Comparison of ENCODE assay signal across 8 cellular contexts in the genomic region with DNA sequence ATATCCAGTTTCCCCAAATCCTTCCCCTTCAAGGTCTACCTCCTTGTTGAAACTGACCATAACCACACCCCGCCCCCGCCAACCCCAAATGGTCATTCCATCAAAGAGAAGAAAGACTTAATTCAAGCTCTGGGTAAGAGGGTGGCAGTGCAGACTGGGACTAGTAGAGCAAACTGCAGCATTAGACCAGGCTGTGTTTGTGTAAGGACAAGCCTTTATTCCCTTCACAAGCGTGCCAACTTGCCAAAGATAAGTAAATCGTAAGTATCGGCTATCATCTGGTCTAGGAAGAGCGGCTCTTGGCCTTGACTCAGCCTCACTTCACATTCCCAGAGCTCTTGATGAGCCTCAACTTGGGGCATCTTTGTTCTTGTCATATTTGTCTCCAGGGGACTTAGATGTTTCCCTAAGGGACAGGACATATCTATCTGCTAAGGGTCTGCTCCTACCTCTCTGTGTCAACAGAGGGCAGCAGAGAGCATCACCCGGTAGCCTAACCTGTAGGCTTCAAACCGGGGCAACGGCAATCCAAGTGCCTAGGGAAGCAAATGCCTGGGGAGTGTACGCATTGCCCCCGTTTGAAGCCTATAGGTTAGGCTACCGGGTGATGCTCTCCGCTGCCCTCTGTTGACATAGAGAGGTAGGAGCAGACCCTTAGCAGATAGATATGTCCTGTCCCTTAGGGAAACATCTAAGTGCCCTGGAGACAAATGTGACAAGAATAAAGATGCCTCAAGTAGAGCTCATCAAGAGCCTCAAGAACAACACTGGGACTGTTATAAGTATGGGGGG. TPM values are rescaled to one million over a fixed set of nuclear protein-coding genes. Genes with fewer than 3 reads are reported as not detected.
DNase-seq lines count a peak whose midpoint lies in the region; ATAC-seq, FAIRE-seq and TF ChIP-seq lines count a peak whose summit lies in the region.

No MANE protein-coding gene starts in this region.

- H3K27me3 Mint-ChIP-seq in T-helper 2 cell treated with Interferon-gamma antibody and Interleukin-4, amounts not matched to agents 5 μg/mL and 100 μg/mL, for 36 hours (ENCODE audit: low read depth): peaks cover 27% of the 10 kb centered on the region

- H3K4me2 ChIP-seq in K562 (ENCODE audit: insufficient read depth, low read length): no peak overlapping the region

- H3K27ac ChIP-seq in K562 (ENCODE audit: extremely low read depth, low read depth, low read length) (no peak overlapping the region), kidney (ENCODE audit: low read depth in 2 of 2, low read length in 2 of 2) (no peak overlapping the region)

- WGBS in K562 (ENCODE audit: insufficient coverage, low coverage, missing lambda C conversion rate): 31% methylated on average over 13 of the region's 13 CpGs

- no peaks in the 10 kb centered on the region for H3K9me3 Mint-ChIP-seq in T-helper 2 cell treated with Interferon-gamma antibody and Interleukin-4, amounts not matched to agents 5 μg/mL and 100 μg/mL, for 36 hours

- peaks cover 0 to 5% of the 10 kb centered on the region in 2 experiments; a peak in 1 of 5 replicates for H3K27me3 ChIP-seq in K562 (ENCODE audit: control insufficient read depth in 2 of 2, insufficient read depth in 2 of 2, low read length in 2 of 2)

- intact Hi-C loops in K562 (cut with micrococcal nuclease): loop anchor here (5.0 kb wide), 1 partner anchor 203 kb away; no protein-coding TSS in a partner anchor
- intact Hi-C loops in kidney (cut with DNase I): no loop called here

- H3K4me3 ChIP-seq in K562 (no peak overlapping the region), kidney (ENCODE audit: low read length in 2 of 2) (no peak overlapping the region)

- TF ChIP-seq CTCF in K562 (IDR thresholded peaks at IDR 0.05 in 2 of 3, conservative IDR thresholded peaks at IDR 0.05 in 1 of 3; ENCODE audit: insufficient read depth in 2 of 3, low read depth in 1 of 3, low read length in 3 of 3): peak; percentile 70 to 82 (median 76)
- TF ChIP-seq CTCF in kidney (IDR thresholded peaks at IDR 0.05; ENCODE audit: borderline replicate concordance, extremely low read depth, insufficient read depth): peak; percentile 60

- H3K79me2 ChIP-seq in K562 (ENCODE audit: control insufficient read depth, insufficient read depth, low read length): no peaks in the 10 kb centered on the region

- TF ChIP-seq RAD21 in K562 (CRISPR knock-in tag; conservative IDR thresholded peaks at IDR 0.05 in 1 of 2, IDR thresholded peaks at IDR 0.05 in 1 of 2): peak; percentile 40 to 71

- no peak overlapping the region for H3K4me3 Mint-ChIP-seq in T-helper 2 cell treated with Interferon-gamma antibody and Interleukin-4, amounts not matched to agents 5 μg/mL and 100 μg/mL, for 36 hours

- no peaks in the 10 kb centered on the region for H3K36me3 ChIP-seq in K562 (ENCODE audit: control insufficient read depth, insufficient read depth, low read length)
- H3K36me3 ChIP-seq in kidney (ENCODE audit: control insufficient read depth in 1 of 2, insufficient read depth in 2 of 2, low read length in 2 of 2): no peaks in the 10 kb centered on the region

- no peak for TF ChIP-seq EP300 in K562 (IDR thresholded peaks at IDR 0.05; ENCODE audit: low read length)

- H4K20me1 ChIP-seq in K562 (replicated peaks; ENCODE audit: control insufficient read depth, insufficient read depth, low read length): no peaks in the 10 kb centered on the region

- BruUV-seq in K562 (replicated peaks; lab: Mats Ljungman, UMichigan): no TSS peak

- DNase-seq in AG08395 (ENCODE audit: low spot score) (peak; percentile 34), NCI-H2029 treated with DMSO at 0.1 percent for 48 hours (lab: John Stamatoyannopoulos, UW) (peak; percentile 75), K562 (ENCODE audit: extremely low read depth in 1 of 4, low spot score in 3 of 4) (peak; percentile 68 to 87 (median 72)), kidney (no peak)
- peak; percentile 71 for DNase-seq in T-helper 2 cell treated with Interferon-gamma antibody and Interleukin-4, amounts not matched to agents 5 μg/mL and 100 μg/mL, for 36 hours (ENCODE audit: low spot score)
- DNase-seq in stimulated activated CD4-positive, alpha-beta T cell treated with anti-CD3 and anti-CD28 coated beads, Interleukin-4, amount 100 ng/mL, for 4 hours: peak; percentile 59 to 60

- POLR2A ChIA-PET in K562 (lab: Yijun Ruan, JAX): no interaction called here

- H3K4me1 Mint-ChIP-seq in T-helper 2 cell treated with Interferon-gamma antibody and Interleukin-4, amounts not matched to agents 5 μg/mL and 100 μg/mL, for 36 hours (ENCODE audit: low read depth): no peaks in the 10 kb centered on the region

- H3K9ac ChIP-seq in K562 (ENCODE audit: insufficient read depth in 1 of 2, low read depth in 2 of 2, low read length in 2 of 2) (no peak overlapping the region), kidney (ENCODE audit: low read length in 2 of 2) (no peak overlapping the region)

- ATAC-seq in GM18868 (IDR thresholded peaks at IDR 0.05; ENCODE audit: unreplicated experiment): peak; percentile 99
- ATAC-seq in HG03060 (IDR thresholded peaks at IDR 0.05; ENCODE audit: low read depth, unreplicated experiment): peak; percentile 97
- ATAC-seq in K562: peak; percentile 99

- no peak overlapping the region for H2AFZ ChIP-seq in K562 (ENCODE audit: low read depth, low read length)

- no peak for TF ChIP-seq POLR2A in K562 (conservative IDR thresholded peaks at IDR 0.05)

- no peaks in the 10 kb centered on the region for H3K9me3 ChIP-seq in K562 (replicated peaks; ENCODE audit: control insufficient read depth, insufficient read depth, low read depth, low read length)
- H3K9me3 ChIP-seq in kidney (ENCODE audit: control insufficient read depth in 1 of 2, low read length in 2 of 2): no peaks in the 10 kb centered on the region

- no peaks in the 10 kb centered on the region for H3K4me1 ChIP-seq in K562 (replicated peaks in 1 of 2; ENCODE audit: control insufficient read depth in 2 of 2, insufficient read depth in 2 of 2, low read length in 2 of 2)
- no peaks in the 10 kb centered on the region for H3K4me1 ChIP-seq in kidney (ENCODE audit: control insufficient read depth in 1 of 2, insufficient read depth in 1 of 2, low read depth in 1 of 2, low read length in 2 of 2)

- CTCF ChIA-PET in K562 (lab: Yijun Ruan, JAX; ENCODE audit: low intra/inter-chr PET ratio): interaction anchor here (0.6 to 0.8 kb wide), 2 partner anchors 74 to 222 kb away, joined by 3 read pairs; no protein-coding TSS in a partner anchor

- in situ Hi-C loops in K562 (cut with MboI): no loop called here

- H3K27ac Mint-ChIP-seq in T-helper 2 cell treated with Interferon-gamma antibody and Interleukin-4, amounts not matched to agents 5 μg/mL and 100 μg/mL, for 36 hours: no peak overlapping the region

- FAIRE-seq in K562 (lab: Jason Lieb, UNC) (peak; percentile 94), kidney (lab: Jason Lieb, UNC) (no peak)

- H3K9me1 ChIP-seq in K562 (ENCODE audit: control insufficient read depth, insufficient read depth, low read length): no peaks in the 10 kb centered on the region

- H3K36me3 Mint-ChIP-seq in T-helper 2 cell treated with Interferon-gamma antibody and Interleukin-4, amounts not matched to agents 5 μg/mL and 100 μg/mL, for 36 hours (ENCODE audit: low read depth): no peaks in the 10 kb centered on the region

TF ChIP-seq in K562, 482 proteins besides CTCF, POLR2A, EP300 and RAD21 (continues in another document):
- no peak for TF ChIP-seq RBM39 (optimal IDR thresholded peaks at IDR 0.05; ENCODE audit: low read depth, low read length)
- no peak for TF ChIP-seq ZNF41 (CRISPR knock-in tag; conservative IDR thresholded peaks at IDR 0.05)
- TF ChIP-seq KLF16 (IDR thresholded peaks at IDR 0.05): 0 out of 2 replicates have a peak, but pooled peaks have one; percentile 22
- no peak for TF ChIP-seq CBX8 (IDR thresholded peaks at IDR 0.05; ENCODE audit: borderline replicate concordance, extremely low read depth, low read depth, low read length, poor library complexity, severe bottlenecking)
- TF ChIP-seq JUND (IDR thresholded peaks at IDR 0.05; ENCODE audit: borderline replicate concordance, low read depth, low read length): 0 out of 2 replicates have a peak, but pooled peaks have one; percentile 13
- no peak for TF ChIP-seq JUND (tag; IDR thresholded peaks at IDR 0.05; ENCODE audit: borderline replicate concordance, low read depth, low read length)
- TF ChIP-seq ETV5 (CRISPR knock-in tag; IDR thresholded peaks at IDR 0.05; ENCODE audit: low read depth): no peak
- peak in 1 of 2 experiments; percentile 45; a peak in 1 of 4 replicates for TF ChIP-seq RCOR1 (IDR thresholded peaks at IDR 0.05; ENCODE audit: borderline replicate concordance in 1 of 2, low read depth in 2 of 2, low read length in 2 of 2)
- no peak for TF ChIP-seq ZBTB1 (CRISPR knock-in tag; IDR thresholded peaks at IDR 0.05; ENCODE audit: borderline replicate concordance, low read depth)
- no peak for TF ChIP-seq GTF2E2 (tag; IDR thresholded peaks at IDR 0.05)

RNA-seq across cellular contexts. Expression of gene MAP3K13, which starts 8.9 kb away (rescaled TPM):
- 1.4 and 2.4 TPM in 2 replicates for total RNA-seq in K562 (2011; cell fraction: chromatin; rRNA removed; ENCODE audit: low replicate concordance)
- total RNA-seq in K562 (2011; cell fraction: nucleolus; rRNA removed): 0.33 and 0.53 TPM in 2 replicates
- 0.44 and 0.92 TPM in 2 replicates for total RNA-seq in K562 (2011; cell fraction: nucleoplasm; rRNA removed)
- total RNA-seq in K562 (2014; rRNA removed) (not detected in 2 replicates), K562 (2014; rRNA removed; fragmentation: Illumina TruSeq; extraction: Trizol) (0.03 and 0.15 TPM in 2 replicates), K562 (2015; rRNA removed; fragmentation: Illumina TruSeq; extraction: Trizol) (0.04 TPM in 1 of 2 replicates, not detected in the other), K562 (2021) (0.20 and 0.98 TPM in 2 replicates), kidney (44.1 TPM)
- polyA plus RNA-seq in K562 (2011; rRNA removed) (0.14 and 0.32 TPM in 2 replicates), K562 (2014; fragmentation: Illumina TruSeq; extraction: Trizol) (0.13 TPM in 1 of 2 replicates, not detected in the other), K562 (2014; fragmentation: Nextera tagmentation; extraction: Ambion mirVana) (under 1 TPM; 0.13 to 0.20 TPM), K562 (2014; rRNA removed) (not detected in 2 replicates), kidney (ENCODE audit: insufficient read depth, low read depth, low replicate concordance) (33.0 TPM)
- polyA plus RNA-seq in K562 (2011; cell fraction: cytosol; rRNA removed): 0.06 and 0.40 TPM in 2 replicates
- 0.09 and 0.48 TPM in 2 replicates for polyA plus RNA-seq in K562 (2011; cell fraction: nucleus; rRNA removed)
- 0.25 and 0.69 TPM in 2 replicates for polyA plus RNA-seq in K562 (2012)
- polyA minus RNA-seq in K562 (2011; rRNA and poly(A)+ RNA removed): 5.0 and 5.3 TPM in 2 replicates
- 0.91 and 1.3 TPM in 2 replicates for polyA minus RNA-seq in K562 (2011; cell fraction: cytosol; rRNA and poly(A)+ RNA removed)
- 0.67 and 0.78 TPM in 2 replicates for polyA minus RNA-seq in K562 (2011; cell fraction: nucleus; rRNA and poly(A)+ RNA removed)

Comparison
In these comparisons a context has a peak if more than half of its experiments do, and no peak if none do; other contexts are left out.
1. RNA of gene MAP3K13, which starts 8.9 kb away (total RNA-seq): 44.1 TPM in kidney (single experiment); 0.03 to 2.4 TPM in K562; every median in the first group is over 10 times any median in the second.
2. Peak in every context shown above with its lines, with median percentiles within 50 percentile points of each other: ATAC-seq.